In the genomic region with DNA sequence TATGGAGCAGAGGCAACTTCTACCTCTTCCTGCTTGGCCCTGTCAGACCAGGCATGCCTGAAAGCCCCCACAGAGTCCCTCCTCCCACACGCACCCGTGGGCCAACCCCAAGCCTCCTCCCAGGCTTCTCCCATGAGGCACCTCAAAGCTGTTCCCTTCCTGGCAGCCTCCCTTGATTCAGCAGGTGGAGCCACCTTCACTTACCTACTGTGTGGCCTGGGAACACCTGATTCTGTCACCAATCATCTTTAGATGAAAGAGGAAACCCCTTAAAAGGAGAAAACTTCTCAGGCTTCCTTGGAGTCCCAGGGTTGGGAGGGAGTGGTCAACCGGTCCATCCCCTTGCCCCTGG, we compare ENCODE assay signal across 29 cellular contexts. TPM values are rescaled to one million over a fixed set of nuclear protein-coding genes. Genes with fewer than 3 reads are reported as not detected.
A peak's percentile ranks its signal among the peaks of the same experiment; 100 is the strongest.
DNase-seq lines count a peak whose midpoint lies in the region; ATAC-seq, FAIRE-seq and TF ChIP-seq lines count a peak whose summit lies in the region.
"Had no signal": no experiment of that assay in that cellular context is flagged by ENCODE, and none has a peak within 500 bp of the region (broad histone marks: within the 10 kb centered on the region; RNA-seq: fewer than 3 reads in every experiment).

No MANE protein-coding gene starts in this region.

- no peak overlapping the region for H2AK5ac ChIP-seq in H1 (ENCODE audit: low read depth, low read length)

- no peak overlapping the region for H3K18ac ChIP-seq in H1 (ENCODE audit: extremely low read depth, low read length)

- H3K79me1 ChIP-seq in H1 (ENCODE audit: low read depth, low read length) = no peaks in the 10 kb centered on the region

- H3K79me2 ChIP-seq in HCT116 (ENCODE audit: insufficient read depth, low read length) = no peaks in the 10 kb centered on the region
- H3K79me2 ChIP-seq in H1 (ENCODE audit: control insufficient read depth in 1 of 2, insufficient read depth in 2 of 2, low read length in 2 of 2) = no peaks in the 10 kb centered on the region

- ATAC-seq in HCT116 (peak; percentile 52; the same call in 1 of the 2 replicates), HG02884 (IDR thresholded peaks at IDR 0.05; ENCODE audit: unreplicated experiment) (no peak), GM18519 (IDR thresholded peaks at IDR 0.05; ENCODE audit: low FRiP score, unreplicated experiment) (no peak)
- ATAC-seq: stimulated activated naive CD8-positive, alpha-beta T cell treated with anti-CD3 and anti-CD28 coated beads, Interleukin-15, amount 100 ng/mL, for 72 hours had no signal

- no peaks in the 10 kb centered on the region for H3K36me3 ChIP-seq in HCT116 (ENCODE audit: control insufficient read depth in 1 of 2, insufficient read depth in 2 of 2, low read length in 2 of 2)
- H3K36me3 ChIP-seq in H1 (ENCODE audit: control insufficient read depth in 2 of 4, insufficient read depth in 4 of 4, low read length in 3 of 4) = no peaks in the 10 kb centered on the region
- H3K36me3 ChIP-seq: neutrophil, prostate gland, thyroid gland had no signal

- no peak overlapping the region for H2BK5ac ChIP-seq in H1 (ENCODE audit: low read depth, low read length)

- H3K56ac ChIP-seq in H1 (replicated peaks; ENCODE audit: insufficient read length, low read depth, low read length) = no peak overlapping the region

- no peak overlapping the region for H3K9ac ChIP-seq in HCT116 (ENCODE audit: low read length)
- no peak overlapping the region for H3K9ac ChIP-seq in H1 (replicated peaks in 1 of 4; ENCODE audit: extremely low read depth in 1 of 4, low read depth in 3 of 4, low read length in 3 of 4)

- H3K4me2 ChIP-seq in HCT116 (ENCODE audit: low read length) (no peak overlapping the region), H1 (ENCODE audit: insufficient read depth in 1 of 2, low read depth in 2 of 2, low read length in 2 of 2) (no peak overlapping the region)

- no peaks in the 10 kb centered on the region for H3K9me3 ChIP-seq in HCT116 (ENCODE audit: control insufficient read depth in 1 of 2, insufficient read depth in 1 of 2, low read depth in 1 of 2, low read length in 2 of 2)
- H3K9me3 ChIP-seq in H1 (ENCODE audit: insufficient read depth in 2 of 2, low read depth in 1 of 2, low read length in 1 of 2) = no peaks in the 10 kb centered on the region
- H3K9me3 ChIP-seq: neutrophil, prostate gland, thyroid gland had no signal

- H3K4me1 ChIP-seq in HCT116 (ENCODE audit: control insufficient read depth in 1 of 2, insufficient read depth in 2 of 2, low read length in 2 of 2) (peaks cover 2 to 5% of the 10 kb centered on the region in 2 experiments; a peak in 2 of 4 replicates), H1 (replicated peaks in 1 of 4; ENCODE audit: control insufficient read depth in 3 of 4, insufficient read depth in 4 of 4, low read length in 3 of 4) (peaks cover 0 to 4% (median 1%) of the 10 kb centered on the region in 4 experiments; a peak in 1 of 7 replicates)
- H3K4me1 ChIP-seq: prostate gland had no signal

- no peak overlapping the region for H2AFZ ChIP-seq in HCT116 (ENCODE audit: low read depth, low read length, poor library complexity, severe bottlenecking)
- no peak overlapping the region for H2AFZ ChIP-seq in H1 (ENCODE audit: low read length)

- RAD21 ChIA-PET in HCT116 (lab: Charles Lee; ENCODE audit: low non-redundant PET in 1 of 2, low total read pairs in 2 of 2, uncharacterized antibody in 2 of 2, unreplicated experiment in 2 of 2) = no interaction called here

- H3K14ac ChIP-seq in H1 (ENCODE audit: insufficient read length) = no peak overlapping the region

- no peak overlapping the region for H2BK12ac ChIP-seq in H1 (ENCODE audit: low read depth, low read length)

- 89% methylated on average over 3 of the region's 3 CpGs; no CpG with 5 or more reads in 1 of the 2 experiments for WGBS in H1 (ENCODE audit: extremely low coverage in 1 of 2, insufficient coverage in 1 of 2, insufficient read length in 1 of 2, insufficient replicate concordance in 2 of 2, low coverage in 1 of 2, low lambda C conversion rate in 2 of 2, missing lambda C conversion rate in 1 of 2), 2 experiments

- peaks cover 15% of the 10 kb centered on the region for H3K27me3 ChIP-seq in HCT116 (ENCODE audit: insufficient read depth, low read length)
- H3K27me3 ChIP-seq in H1 (replicated peaks in 1 of 4; ENCODE audit: control insufficient read depth in 3 of 4, extremely low read depth in 1 of 4, insufficient read depth in 3 of 4, low read length in 3 of 4) = peaks cover 0 to 7% (median 2%) of the 10 kb centered on the region in 4 experiments; a peak in 2 of 7 replicates
- H3K27me3 ChIP-seq: thyroid gland had no signal

- intact Hi-C loops in HCT116 (cut with micrococcal nuclease) = no loop called here

- POLR2A ChIA-PET in HCT116 (lab: Charles Lee) = no interaction called here
- POLR2A ChIA-PET in H1 (lab: Charles Lee; ENCODE audit: partially characterized antibody) = no interaction called here

- no peak overlapping the region for H2BK20ac ChIP-seq in H1 (ENCODE audit: low read length)

- no peak overlapping the region for H4K5ac ChIP-seq in H1 (ENCODE audit: insufficient read length, low read depth, low read length)

- no TSS peak for BruUV-seq in HCT116 (replicated peaks; lab: Mats Ljungman, UMichigan)

- CTCF ChIA-PET in HCT116 (lab: Charles Lee) = interaction anchor here (0.7 kb wide), 1 partner anchor 765 kb away, joined by 3 read pairs; no protein-coding TSS in a partner anchor
- CTCF ChIA-PET in H1 (lab: Charles Lee; ENCODE audit: partially characterized antibody) = interaction anchor here (1.0 to 1.8 kb wide), 6 partner anchors 11 to 93 kb away, joined by 3 to 7 read pairs (median 6); no protein-coding TSS in a partner anchor

- H2BK120ac ChIP-seq in H1 (replicated peaks; ENCODE audit: low read depth, low read length) = no peak overlapping the region

- H2BK15ac ChIP-seq in H1 (ENCODE audit: low read length) = no peak overlapping the region

- H4K20me1 ChIP-seq in HCT116 (ENCODE audit: insufficient read depth) = no peaks in the 10 kb centered on the region
- H4K20me1 ChIP-seq in H1 (replicated peaks in 1 of 2; ENCODE audit: control insufficient read depth in 1 of 2, insufficient read depth in 2 of 2, low read length in 2 of 2) = no peaks in the 10 kb centered on the region

- H3K27ac ChIP-seq in HCT116 (ENCODE audit: low read depth, low read length) = no peak overlapping the region
- no peak overlapping the region for H3K27ac ChIP-seq in H1 (ENCODE audit: low read depth, low read length)
- H3K27ac ChIP-seq: 22Rv1, neutrophil, prostate gland, thyroid gland had no signal

- no peak overlapping the region for H4K8ac ChIP-seq in H1 (ENCODE audit: extremely low read depth, insufficient read depth, low read length)

- TF ChIP-seq EP300 in H1 (IDR thresholded peaks at IDR 0.05; ENCODE audit: borderline replicate concordance in 1 of 2, low read depth in 2 of 2, low read length in 2 of 2) = no peak

- H3K23me2 ChIP-seq in H1 (ENCODE audit: low read depth, low read length) = peaks cover 4% of the 10 kb centered on the region; the same call in 1 of the 2 replicates

- TF ChIP-seq RAD21 in HCT116 (IDR thresholded peaks at IDR 0.05; ENCODE audit: low read depth) = no peak; the same call in 1 of the 2 replicates
- no peak for TF ChIP-seq RAD21 in H1 (IDR thresholded peaks at IDR 0.05 in 1 of 2, conservative IDR thresholded peaks at IDR 0.05 in 1 of 2; ENCODE audit: low read depth in 2 of 2, low read length in 2 of 2)

- no peak overlapping the region for H3K4me3 ChIP-seq in HCT116 (replicated peaks in 1 of 2; ENCODE audit: low read depth in 1 of 2, low read length in 2 of 2)
- no peak overlapping the region for H3K4me3 ChIP-seq in H1 (ENCODE audit: extremely low read depth in 1 of 4, insufficient read depth in 2 of 4, low read depth in 3 of 4, low read length in 4 of 4)
- H3K4me3 ChIP-seq: prostate gland, thyroid gland had no signal

- DNase-seq in DMS153 (lab: John Stamatoyannopoulos, UW) = peak; percentile 1
- no peak for DNase-seq in DMS153 treated with DMSO at 0.1 percent for 48 hours (lab: John Stamatoyannopoulos, UW; ENCODE audit: unreplicated experiment)
- DNase-seq in HCT116 (ENCODE audit: low read depth, low spot score) = no peak
- DNase-seq in H1 (ENCODE audit: low read depth in 1 of 2, low spot score in 2 of 2) = peak in 1 of 2 experiments; percentile 39
- peak; percentile 6 for DNase-seq in mucosa of gallbladder (ENCODE audit: low spot score)
- no peak for DNase-seq in superior temporal gyrus (ENCODE audit: extremely low spot score)
- DNase-seq: activated B cell treated with CpG ODN at 0.5 μM for 24 hours; activated effector memory CD4-positive, alpha-beta T cell treated with anti-CD3 and anti-CD28 coated beads, Interleukin-2, amount 50 U/mL, for 16 hours; activated naive CD8-positive, alpha-beta T cell treated with anti-CD3 and anti-CD28 coated beads, Interleukin-2, amount 10 ng/mL, durations not matched to agents 7 days and 5 days; activated T-cell treated with anti-CD3 and anti-CD28 coated beads for 4 hours; Calu3; central memory CD4-positive, alpha-beta T cell; dermis blood vessel endothelial cell; EL; NCI-H1105 treated with DMSO at 0.1 percent for 48 hours; NCI-H2081 treated with DMSO at 0.1 percent for 48 hours; NCI-H226; NCI-H69; stimulated activated naive CD8-positive, alpha-beta T cell treated with anti-CD3 and anti-CD28 coated beads, Interleukin-15, amount 100 ng/mL, for 72 hours; thyroid gland had no signal

- TF ChIP-seq CTCF in HCT116 (IDR thresholded peaks at IDR 0.05 in 2 of 3, conservative IDR thresholded peaks at IDR 0.05 in 1 of 3; ENCODE audit: borderline replicate concordance in 1 of 3, insufficient read depth in 1 of 3, low read depth in 2 of 3, low read length in 2 of 3) (no peak), H1 (IDR thresholded peaks at IDR 0.05; ENCODE audit: control extremely low read depth in 1 of 3, insufficient read depth in 1 of 3, low read depth in 1 of 3, low read length in 3 of 3) (no peak)

- no peak overlapping the region for H3K23ac ChIP-seq in H1 (ENCODE audit: insufficient read length)

- FAIRE-seq in H1 (lab: Jason Lieb, UNC) = no peak
- FAIRE-seq: astrocyte, H54, RCC 7860 had no signal

- TF ChIP-seq POLR2A in HCT116 (IDR thresholded peaks at IDR 0.05; ENCODE audit: borderline replicate concordance, extremely low read depth, insufficient read depth, insufficient read length) = no peak
- TF ChIP-seq POLR2A in H1 (IDR thresholded peaks at IDR 0.05; ENCODE audit: control extremely low read depth in 1 of 2, low read depth in 2 of 2, low read length in 2 of 2) = no peak

- H3K9me2 ChIP-seq in HCT116 (ENCODE audit: insufficient read depth) = no peaks in the 10 kb centered on the region

- no peak overlapping the region for H4K91ac ChIP-seq in H1 (replicated peaks; ENCODE audit: insufficient read length, low read length)

- no peak overlapping the region for H3K4ac ChIP-seq in H1 (replicated peaks; ENCODE audit: insufficient read length, low read depth, low read length)

RNA-seq across cellular contexts. Expression of gene TRIM29, which starts 4.1 kb away (rescaled TPM):
- total RNA-seq in HCT116 (2021; ENCODE audit: unreplicated experiment) (0.54 TPM), mucosa of gallbladder (13.5 TPM)
- 0.29 and 0.53 TPM in 2 replicates for polyA plus RNA-seq in HCT116 (2012)
- 0.43 TPM in 1 of 2 replicates, not detected in the other for total RNA-seq in H1 (2021; fragmentation: NEBNext Ultra II Directional; extraction: Animal tissue kit (Norgen Biotek cat#: 25700))
- polyA plus RNA-seq in H1 (2011; rRNA removed) = 0.17 and 0.35 TPM in 2 replicates
- polyA plus RNA-seq in H1 (2011; cell fraction: cytosol; rRNA removed) = 0.34 TPM
- polyA plus RNA-seq in H1 (2011; cell fraction: nucleus; rRNA removed) = 0.10 TPM
- polyA plus RNA-seq in H1 (2012, experiment 1 of 2) = 0.20 TPM in 1 of 4 replicates, not detected in the others
- not detected for polyA plus RNA-seq in H1 (2012, experiment 2 of 2)
- 0.08 TPM for polyA plus RNA-seq in H1 (2013, experiment 1 of 2)
- polyA plus RNA-seq in H1 (2013, experiment 2 of 2) = 0.07 TPM
- 0.54 and 0.78 TPM in 2 replicates for polyA minus RNA-seq in H1 (2011; rRNA and poly(A)+ RNA removed)
- not detected for polyA minus RNA-seq in H1 (2011; cell fraction: cytosol; rRNA and poly(A)+ RNA removed)
- 1.6 TPM for polyA minus RNA-seq in H1 (2011; cell fraction: nucleus; rRNA and poly(A)+ RNA removed)
- total RNA-seq: activated B cell treated with CpG ODN at 0.5 μM for 24 hours; activated naive CD8-positive, alpha-beta T cell treated with anti-CD3 and anti-CD28 coated beads, Interleukin-2, amount 10 ng/mL, durations not matched to agents 7 days and 5 days; dermis blood vessel endothelial cell had no signal
- polyA plus RNA-seq: IgD-negative memory B cell had no signal

Comparison
In these comparisons a context has a peak if more than half of its experiments do, and no peak if none do; other contexts are left out.
1. DNase-seq: peak in DMS153 (single experiment) and mucosa of gallbladder (single experiment); none in DMS153 treated with DMSO at 0.1 percent for 48 hours (single experiment), HCT116 (single experiment) and superior temporal gyrus (single experiment).